ENCODE assay signal across 9 cellular contexts in the genomic region with DNA sequence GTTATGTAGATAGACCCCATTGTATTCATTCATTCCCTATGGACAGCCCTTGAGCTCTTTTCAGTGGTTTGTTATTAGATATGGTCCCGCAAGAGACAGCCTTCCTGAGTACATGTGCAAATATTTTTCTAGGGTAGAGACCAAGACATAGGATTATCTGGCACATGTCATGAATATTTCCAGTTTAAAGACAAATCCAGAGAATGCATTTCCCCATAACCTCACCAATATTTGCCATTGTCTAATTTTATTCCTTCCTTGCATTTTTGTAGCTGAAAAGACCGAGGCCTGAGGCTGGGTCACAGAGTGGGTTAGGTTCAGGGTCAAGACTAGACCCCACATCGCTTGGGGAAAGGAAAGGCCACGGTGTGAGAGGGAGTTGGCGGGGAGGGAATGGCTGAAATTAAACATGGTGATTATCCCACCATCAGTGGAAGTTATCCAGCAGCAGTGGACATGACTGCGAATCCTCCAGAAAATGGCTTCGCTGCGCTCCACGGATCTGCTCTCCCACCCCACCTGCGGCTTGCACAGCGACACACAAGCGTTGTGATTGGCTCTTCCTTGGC. TPM values are rescaled to one million over a fixed set of nuclear protein-coding genes. Genes with fewer than 3 reads are reported as not detected.
DNase-seq lines count a peak whose midpoint lies in the region; ATAC-seq lines count a peak whose summit lies in the region.
"Had no signal": no experiment of that assay in that cellular context is flagged by ENCODE, and none has a peak within 500 bp of the region (broad histone marks: within the 10 kb centered on the region; RNA-seq: fewer than 3 reads in every experiment).

No MANE protein-coding gene starts in this region.

- H3K4me3 Mint-ChIP-seq in activated T-helper 1 cell treated with anti-CD3 and anti-CD28 coated beads, Interleukin-12 subunit alpha, Interleukin-12 subunit beta, Interleukin-2, Interleukin-4 antibody, amounts not matched to agents 30 ng/mL and 10 ng/mL and 1 ng/mL, durations not matched to agents 14 hours and 24 hours and 36 hours = peak overlapping the region; percentile 75

- H3K36me3 Mint-ChIP-seq in activated T-helper 1 cell treated with anti-CD3 and anti-CD28 coated beads, Interleukin-12 subunit alpha, Interleukin-12 subunit beta, Interleukin-2, Interleukin-4 antibody, amounts not matched to agents 30 ng/mL and 10 ng/mL and 1 ng/mL, durations not matched to agents 14 hours and 24 hours and 36 hours (ENCODE audit: low read depth) = peaks cover 5% of the 10 kb centered on the region

- peaks cover 13% of the 10 kb centered on the region; the same call in 1 of the 2 replicates for H3K27me3 ChIP-seq in iPS-20b (ENCODE audit: insufficient read depth, low read length)
- H3K27me3 ChIP-seq in subcutaneous abdominal adipose tissue (ENCODE audit: control insufficient read depth in 5 of 5, insufficient read depth in 4 of 5, low read length in 5 of 5) = peaks cover 0 to 7% (median 3%) of the 10 kb centered on the region in 5 donors

- H3K9me3 ChIP-seq in iPS-20b (ENCODE audit: insufficient read depth, low read depth, low read length) (no peaks in the 10 kb centered on the region), subcutaneous abdominal adipose tissue (ENCODE audit: control insufficient read depth in 5 of 5, low read length in 5 of 5) (no peaks in the 10 kb centered on the region)

- H3K27ac ChIP-seq in iPS-20b (ENCODE audit: low read length) (no peak overlapping the region), subcutaneous abdominal adipose tissue (ENCODE audit: low read depth, low read length) (peak overlapping the region; percentile 41)
- H3K27ac ChIP-seq: SK-N-MC had no signal

- no peak for ATAC-seq in GM19397 (IDR thresholded peaks at IDR 0.05; ENCODE audit: unreplicated experiment)

- H3K4me1 ChIP-seq in iPS-20b (ENCODE audit: insufficient read depth, low read length) = peaks cover 12% of the 10 kb centered on the region
- H3K4me1 ChIP-seq in subcutaneous abdominal adipose tissue (ENCODE audit: control insufficient read depth in 5 of 5, insufficient read depth in 5 of 5, low read length in 5 of 5) = peaks cover 0 to 36% (median 35%) of the 10 kb centered on the region in 5 donors

- intact Hi-C loops in activated T-helper 1 cell treated with anti-CD3 and anti-CD28 coated beads, Interleukin-12 subunit alpha, Interleukin-12 subunit beta, Interleukin-2, Interleukin-4 antibody, amounts not matched to agents 30 ng/mL and 10 ng/mL and 1 ng/mL, durations not matched to agents 14 hours and 24 hours and 36 hours (cut with micrococcal nuclease) = loop anchor here (2.0 to 5.0 kb wide), 2 partner anchors 15 to 50 kb away; partner anchors contain the start of gene STMN1

- peak overlapping the region; percentile 23 for H3K27ac Mint-ChIP-seq in activated T-helper 1 cell treated with anti-CD3 and anti-CD28 coated beads, Interleukin-12 subunit alpha, Interleukin-12 subunit beta, Interleukin-2, Interleukin-4 antibody, amounts not matched to agents 30 ng/mL and 10 ng/mL and 1 ng/mL, durations not matched to agents 14 hours and 24 hours and 36 hours

- peak; percentile 25 for DNase-seq in NCI-H2081 treated with DMSO at 0.1 percent for 48 hours (lab: John Stamatoyannopoulos, UW)
- no peak for DNase-seq in NCI-H2081 (lab: John Stamatoyannopoulos, UW)
- DNase-seq in activated T-helper 1 cell treated with anti-CD3 and anti-CD28 coated beads, Interleukin-12 subunit alpha, Interleukin-12 subunit beta, Interleukin-2, Interleukin-4 antibody, amounts not matched to agents 30 ng/mL and 10 ng/mL and 1 ng/mL, durations not matched to agents 14 hours and 24 hours and 36 hours (ENCODE audit: low spot score) = no peak
- DNase-seq in NAMALWA (ENCODE audit: low spot score) = no peak
- DNase-seq in NOMO-1 treated with DMSO at 0.1 percent for 48 hours (lab: John Stamatoyannopoulos, UW; ENCODE audit: unreplicated experiment) = no peak

- H3K4me3 ChIP-seq in iPS-20b (ENCODE audit: low read length) = peak overlapping the region; percentile 79
- H3K4me3 ChIP-seq in subcutaneous abdominal adipose tissue (ENCODE audit: low read depth in 1 of 5, low read length in 5 of 5) = peak overlapping the region; percentile 51 to 71 (median 68)
- H3K4me3 ChIP-seq: SK-N-MC had no signal

- H3K4me1 Mint-ChIP-seq in activated T-helper 1 cell treated with anti-CD3 and anti-CD28 coated beads, Interleukin-12 subunit alpha, Interleukin-12 subunit beta, Interleukin-2, Interleukin-4 antibody, amounts not matched to agents 30 ng/mL and 10 ng/mL and 1 ng/mL, durations not matched to agents 14 hours and 24 hours and 36 hours (ENCODE audit: low read depth) = peaks cover 29% of the 10 kb centered on the region

- H3K27me3 Mint-ChIP-seq in activated T-helper 1 cell treated with anti-CD3 and anti-CD28 coated beads, Interleukin-12 subunit alpha, Interleukin-12 subunit beta, Interleukin-2, Interleukin-4 antibody, amounts not matched to agents 30 ng/mL and 10 ng/mL and 1 ng/mL, durations not matched to agents 14 hours and 24 hours and 36 hours (ENCODE audit: insufficient read depth) = peaks cover 41% of the 10 kb centered on the region

- no peaks in the 10 kb centered on the region for H3K9me3 Mint-ChIP-seq in activated T-helper 1 cell treated with anti-CD3 and anti-CD28 coated beads, Interleukin-12 subunit alpha, Interleukin-12 subunit beta, Interleukin-2, Interleukin-4 antibody, amounts not matched to agents 30 ng/mL and 10 ng/mL and 1 ng/mL, durations not matched to agents 14 hours and 24 hours and 36 hours

- H3K9ac ChIP-seq in iPS-20b (ENCODE audit: low read depth, low read length) (peak overlapping the region; percentile 73; the same call in 1 of the 2 replicates), subcutaneous abdominal adipose tissue (ENCODE audit: low read length in 5 of 5) (peak overlapping the region in 2 of 5 donors; percentile 6 to 73)

- H3K36me3 ChIP-seq in iPS-20b (ENCODE audit: insufficient read depth, low read depth, low read length) (no peaks in the 10 kb centered on the region), subcutaneous abdominal adipose tissue (ENCODE audit: control insufficient read depth in 5 of 5, insufficient read depth in 5 of 5, low read length in 5 of 5) (no peaks in the 10 kb centered on the region)

RNA-seq across cellular contexts. Expression of gene STMN1, which starts 15.9 kb away (rescaled TPM):
- 203 and 205 TPM in 2 replicates for total RNA-seq in activated T-helper 1 cell treated with anti-CD3 and anti-CD28 coated beads, Interleukin-12 subunit alpha, Interleukin-12 subunit beta, Interleukin-2, Interleukin-4 antibody, amounts not matched to agents 30 ng/mL and 10 ng/mL and 1 ng/mL, durations not matched to agents 14 hours and 24 hours and 36 hours

RNA-seq across cellular contexts. Expression of gene PAQR7, which starts 46.6 kb away (rescaled TPM):
- 5.8 and 6.1 TPM in 2 replicates for total RNA-seq in activated T-helper 1 cell treated with anti-CD3 and anti-CD28 coated beads, Interleukin-12 subunit alpha, Interleukin-12 subunit beta, Interleukin-2, Interleukin-4 antibody, amounts not matched to agents 30 ng/mL and 10 ng/mL and 1 ng/mL, durations not matched to agents 14 hours and 24 hours and 36 hours
